Comparison of ENCODE assay signal across 6 cellular contexts in the genomic region with DNA sequence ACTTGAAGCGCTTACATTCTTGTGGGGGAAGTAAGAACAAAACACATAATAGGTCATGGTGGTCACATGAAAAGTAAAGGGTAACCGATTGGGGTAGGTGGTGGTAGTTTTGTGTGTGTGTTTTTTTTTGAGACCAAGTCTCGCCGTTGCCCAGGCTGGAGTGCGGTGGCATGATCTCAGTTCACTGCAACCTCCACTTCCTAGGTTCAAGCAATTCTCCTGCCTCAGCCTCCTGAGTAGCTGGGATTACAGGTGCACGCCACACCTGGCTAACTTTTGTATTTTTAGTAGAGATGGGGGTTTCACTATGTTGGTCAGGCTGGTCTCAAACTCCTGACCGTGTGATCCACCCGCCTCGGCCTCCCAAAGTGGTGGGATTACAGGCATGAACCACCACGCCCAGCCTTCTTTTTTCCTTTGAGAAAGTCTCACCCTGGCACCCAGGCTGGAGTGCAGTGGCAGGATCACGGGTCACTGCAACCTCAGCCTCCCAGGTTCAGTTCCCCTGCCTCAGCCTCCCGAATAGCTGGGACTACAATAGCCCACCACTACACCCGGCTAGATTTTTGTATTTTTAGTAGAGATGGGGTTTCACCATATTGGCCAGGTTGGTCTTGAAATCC.
DNase-seq lines count a peak whose midpoint lies in the region; ATAC-seq and TF ChIP-seq lines count a peak whose summit lies in the region.
"Not testable (repeated sequence)": the region's sequence is repeated elsewhere in the genome, so short reads cannot be mapped to it uniquely, and the experiment has no call there.

No MANE protein-coding gene starts in this region.

- not testable (repeated sequence) for H3K4me2 ChIP-seq in KMS-11

- H3K79me2 ChIP-seq in KMS-11 (ENCODE audit: insufficient read depth, low read depth) = peaks cover 34% of the 10 kb centered on the region

- peaks cover 39% of the 10 kb centered on the region for H3K4me1 ChIP-seq in KMS-11 (ENCODE audit: low read depth, poor library complexity, severe bottlenecking)

- not testable (repeated sequence) for H2AFZ ChIP-seq in KMS-11 (ENCODE audit: low read depth)

- not testable (repeated sequence) for TF ChIP-seq CTCF in KMS-11 (conservative IDR thresholded peaks at IDR 0.05; ENCODE audit: low read depth, low read length); fibroblast of mammary gland (conservative IDR thresholded peaks at IDR 0.05; ENCODE audit: control insufficient read depth, insufficient read depth, low read depth, low read length)

- DNase-seq in EH (ENCODE audit: low read depth) = peak; percentile 57
- DNase-seq in activated T-cell treated with anti-CD3 and anti-CD28 coated beads, Interleukin-2, amount 50 U/mL, for 48 hours = peak; percentile 77 to 79
- peak; percentile 54 for DNase-seq in fibroblast of mammary gland (ENCODE audit: low read depth)
- peak; percentile 25 for DNase-seq in stimulated activated CD8-positive, alpha-beta memory T cell treated with anti-CD3 and anti-CD28 coated beads, Interleukin-7, amount 100 ng/mL, for 24 hours (ENCODE audit: low read depth)

- peak; percentile 6 for ATAC-seq in SK-N-SH treated with all-trans-retinoic acid at 6 μM for 48 hours

- not testable (repeated sequence) for H3K27me3 ChIP-seq in KMS-11 (ENCODE audit: insufficient read depth, low read depth)

- peaks cover 45% of the 10 kb centered on the region for H4K20me1 ChIP-seq in KMS-11 (ENCODE audit: insufficient read depth)

- H3K9ac ChIP-seq in KMS-11 = not testable (repeated sequence)

- H3K27ac ChIP-seq in KMS-11 = peak overlapping the region; percentile 83; the same call in 1 of the 2 replicates

- not testable (repeated sequence) for H3K4me3 ChIP-seq in KMS-11 (IDR thresholded peaks at IDR 0.05; ENCODE audit: insufficient read depth, low read depth, low read length); fibroblast of mammary gland (ENCODE audit: control insufficient read depth, low read depth, low read length)

- peaks cover 42% of the 10 kb centered on the region for H3K36me3 ChIP-seq in KMS-11 (ENCODE audit: insufficient read depth)

TF ChIP-seq in SK-N-SH treated with all-trans-retinoic acid at 6 μM for 48 hours, 23 proteins besides CTCF, POLR2A, EP300 and RAD21:
- TF ChIP-seq TOX (CRISPR knock-in tag; IDR thresholded peaks at IDR 0.05; ENCODE audit: borderline replicate concordance) = peak; percentile 5
- TF ChIP-seq, protein P1, sequence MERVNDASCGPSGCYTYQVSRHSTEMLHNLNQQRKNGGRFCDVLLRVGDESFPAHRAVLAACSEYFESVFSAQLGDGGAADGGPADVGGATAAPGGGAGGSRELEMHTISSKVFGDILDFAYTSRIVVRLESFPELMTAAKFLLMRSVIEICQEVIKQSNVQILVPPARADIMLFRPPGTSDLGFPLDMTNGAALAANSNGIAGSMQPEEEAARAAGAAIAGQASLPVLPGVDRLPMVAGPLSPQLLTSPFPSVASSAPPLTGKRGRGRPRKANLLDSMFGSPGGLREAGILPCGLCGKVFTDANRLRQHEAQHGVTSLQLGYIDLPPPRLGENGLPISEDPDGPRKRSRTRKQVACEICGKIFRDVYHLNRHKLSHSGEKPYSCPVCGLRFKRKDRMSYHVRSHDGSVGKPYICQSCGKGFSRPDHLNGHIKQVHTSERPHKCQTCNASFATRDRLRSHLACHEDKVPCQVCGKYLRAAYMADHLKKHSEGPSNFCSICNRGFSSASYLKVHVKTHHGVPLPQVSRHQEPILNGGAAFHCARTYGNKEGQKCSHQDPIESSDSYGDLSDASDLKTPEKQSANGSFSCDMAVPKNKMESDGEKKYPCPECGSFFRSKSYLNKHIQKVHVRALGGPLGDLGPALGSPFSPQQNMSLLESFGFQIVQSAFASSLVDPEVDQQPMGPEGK (CRISPR knock-in tag; IDR thresholded peaks at IDR 0.05; ENCODE audit: borderline replicate concordance) = peak; percentile 48; the same call in 1 of the 2 replicates
- peak; percentile 11; the same call in 1 of the 2 replicates for TF ChIP-seq GLIS3 (CRISPR knock-in tag; IDR thresholded peaks at IDR 0.05)
- TF ChIP-seq, protein P2, sequence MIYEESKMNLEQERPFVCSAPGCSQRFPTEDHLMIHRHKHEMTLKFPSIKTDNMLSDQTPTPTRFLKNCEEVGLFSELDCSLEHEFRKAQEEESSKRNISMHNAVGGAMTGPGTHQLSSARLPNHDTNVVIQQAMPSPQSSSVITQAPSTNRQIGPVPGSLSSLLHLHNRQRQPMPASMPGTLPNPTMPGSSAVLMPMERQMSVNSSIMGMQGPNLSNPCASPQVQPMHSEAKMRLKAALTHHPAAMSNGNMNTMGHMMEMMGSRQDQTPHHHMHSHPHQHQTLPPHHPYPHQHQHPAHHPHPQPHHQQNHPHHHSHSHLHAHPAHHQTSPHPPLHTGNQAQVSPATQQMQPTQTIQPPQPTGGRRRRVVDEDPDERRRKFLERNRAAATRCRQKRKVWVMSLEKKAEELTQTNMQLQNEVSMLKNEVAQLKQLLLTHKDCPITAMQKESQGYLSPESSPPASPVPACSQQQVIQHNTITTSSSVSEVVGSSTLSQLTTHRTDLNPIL (CRISPR knock-in tag; IDR thresholded peaks at IDR 0.05; ENCODE audit: low read depth) = 0 out of 2 replicates have a peak, but pooled peaks have one; percentile 26

Comparison
In these comparisons a context has a peak if more than half of its experiments do, and no peak if none do; other contexts are left out.
1. DNase-seq: peak in every context shown above with its lines; median percentile 78 in activated T-cell treated with anti-CD3 and anti-CD28 coated beads, Interleukin-2, amount 50 U/mL, for 48 hours; 57 in EH; 54 in fibroblast of mammary gland; 25 in stimulated activated CD8-positive, alpha-beta memory T cell treated with anti-CD3 and anti-CD28 coated beads, Interleukin-7, amount 100 ng/mL, for 24 hours.